ENCODE assay signal across 12 cellular contexts in the genomic region with DNA sequence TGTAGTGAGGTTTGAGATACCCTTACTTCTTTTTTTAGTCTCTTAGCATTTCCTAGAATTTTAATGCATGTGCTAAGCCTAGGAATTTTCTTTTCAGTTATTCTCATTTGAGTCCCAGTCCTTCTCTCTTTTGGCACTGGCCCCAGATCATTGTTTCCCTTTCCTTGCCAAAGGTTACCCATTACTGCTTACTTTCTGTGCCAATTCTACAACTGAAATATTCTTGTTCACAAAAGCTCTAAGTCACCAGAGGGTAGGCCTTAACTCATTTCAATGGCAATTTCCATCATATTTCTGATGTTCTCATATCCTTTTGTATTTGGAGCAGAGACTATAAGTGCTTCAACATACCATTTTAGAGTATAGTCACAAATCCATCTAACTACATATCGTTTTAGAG.
DNase-seq lines count a peak whose midpoint lies in the region; ATAC-seq and TF ChIP-seq lines count a peak whose summit lies in the region.
"Had no signal": no experiment of that assay in that cellular context is flagged by ENCODE, and none has a peak within 500 bp of the region (broad histone marks: within the 10 kb centered on the region; RNA-seq: fewer than 3 reads in every experiment).

No MANE protein-coding gene starts in this region.

- ATAC-seq in activated CD8-positive, alpha-beta memory T cell treated with anti-CD3 and anti-CD28 coated beads, Interleukin-2, amount 10 ng/mL, durations not matched to agents 7 days and 5 days, result no peak
- ATAC-seq in activated T-helper 17 cell treated with anti-CD3 and anti-CD28 coated beads, Interleukin-2, amount 50 U/mL, for 72 hours (replicated peaks), result no peak
- ATAC-seq in esophagus mucosa, result no peak
- ATAC-seq: upper lobe of right lung had no signal

- H3K36me3 ChIP-seq in prostate gland, result no peaks in the 10 kb centered on the region
- H3K36me3 ChIP-seq: Peyer's patch, sigmoid colon, upper lobe of right lung had no signal

- H3K9me3 ChIP-seq in prostate gland, result no peaks in the 10 kb centered on the region
- H3K9me3 ChIP-seq: Peyer's patch had no signal

- peak overlapping the region; percentile 59 for H3K27ac Mint-ChIP-seq in activated CD8-positive, alpha-beta memory T cell treated with anti-CD3 and anti-CD28 coated beads, Interleukin-2, amount 10 ng/mL, durations not matched to agents 7 days and 5 days
- H3K27ac Mint-ChIP-seq in activated T-helper 17 cell treated with anti-CD3 and anti-CD28 coated beads, Interleukin-2, amount 50 U/mL, for 72 hours, result peak overlapping the region; percentile 67
- no peak overlapping the region for H3K27ac Mint-ChIP-seq in endothelial cell (ENCODE audit: unreplicated experiment)

- no peaks in the 10 kb centered on the region for H3K27me3 Mint-ChIP-seq in activated CD8-positive, alpha-beta memory T cell treated with anti-CD3 and anti-CD28 coated beads, Interleukin-2, amount 10 ng/mL, durations not matched to agents 7 days and 5 days
- H3K27me3 Mint-ChIP-seq in activated T-helper 17 cell treated with anti-CD3 and anti-CD28 coated beads, Interleukin-2, amount 50 U/mL, for 72 hours, result no peaks in the 10 kb centered on the region
- H3K27me3 Mint-ChIP-seq in endothelial cell (ENCODE audit: unreplicated experiment), result no peaks in the 10 kb centered on the region

- H3K4me1 ChIP-seq in prostate gland (replicated peaks), result no peaks in the 10 kb centered on the region
- H3K4me1 ChIP-seq: Peyer's patch, sigmoid colon, upper lobe of right lung had no signal

- H3K27ac ChIP-seq in prostate gland, result no peak overlapping the region
- H3K27ac ChIP-seq: Peyer's patch, upper lobe of right lung had no signal

- H3K4me3 ChIP-seq in prostate gland, result no peak overlapping the region
- H3K4me3 ChIP-seq: Peyer's patch, sigmoid colon, upper lobe of right lung had no signal

- TF ChIP-seq POLR2A in prostate gland (IDR thresholded peaks at IDR 0.05), result no peak

- no peak for DNase-seq in activated CD8-positive, alpha-beta memory T cell treated with anti-CD3 and anti-CD28 coated beads, Interleukin-2, amount 10 ng/mL, durations not matched to agents 7 days and 5 days
- no peak for DNase-seq in activated CD8-positive, alpha-beta memory T cell treated with anti-CD3 and anti-CD28 coated beads, Interleukin-2, amount 50 U/mL, for 4 hours
- peak; percentile 2 for DNase-seq in globus pallidus (ENCODE audit: low spot score)
- DNase-seq in stromal cell of bone marrow (ENCODE audit: low read depth), result peak; percentile 29
- DNase-seq in prostate gland (ENCODE audit: low spot score), result no peak
- no peak for DNase-seq in endothelial cell (ENCODE audit: low spot score)
- DNase-seq: DMS79 treated with DMSO at 0.1 percent for 48 hours, Peyer's patch, sigmoid colon, upper lobe of right lung had no signal

- no peak for TF ChIP-seq CTCF in prostate gland (IDR thresholded peaks at IDR 0.05)
- TF ChIP-seq CTCF in endothelial cell (IDR thresholded peaks at IDR 0.05; ENCODE audit: unreplicated experiment), result no peak

- CTCF ChIA-PET in activated CD8-positive, alpha-beta memory T cell treated with anti-CD3 and anti-CD28 coated beads, Interleukin-2, amount 10 ng/mL, durations not matched to agents 7 days and 5 days (lab: Charles Lee), result interaction anchor here (1.1 kb wide), 1 partner anchor 197 kb away, joined by 3 read pairs; no protein-coding TSS in a partner anchor

- H3K4me1 Mint-ChIP-seq in activated CD8-positive, alpha-beta memory T cell treated with anti-CD3 and anti-CD28 coated beads, Interleukin-2, amount 10 ng/mL, durations not matched to agents 7 days and 5 days, result peaks cover 12% of the 10 kb centered on the region
- peaks cover 8% of the 10 kb centered on the region for H3K4me1 Mint-ChIP-seq in activated T-helper 17 cell treated with anti-CD3 and anti-CD28 coated beads, Interleukin-2, amount 50 U/mL, for 72 hours
- H3K4me1 Mint-ChIP-seq in endothelial cell (ENCODE audit: unreplicated experiment), result no peaks in the 10 kb centered on the region

- intact Hi-C loops in prostate gland (cut with DNase I), result no loop called here

- H3K4me3 Mint-ChIP-seq in activated CD8-positive, alpha-beta memory T cell treated with anti-CD3 and anti-CD28 coated beads, Interleukin-2, amount 10 ng/mL, durations not matched to agents 7 days and 5 days, result peak overlapping the region; percentile 34
- peak overlapping the region; percentile 48 for H3K4me3 Mint-ChIP-seq in activated T-helper 17 cell treated with anti-CD3 and anti-CD28 coated beads, Interleukin-2, amount 50 U/mL, for 72 hours
- H3K4me3 Mint-ChIP-seq in endothelial cell (ENCODE audit: unreplicated experiment), result no peak overlapping the region

- no peaks in the 10 kb centered on the region for H3K27me3 ChIP-seq in prostate gland (replicated peaks; ENCODE audit: insufficient read depth)
- H3K27me3 ChIP-seq: Peyer's patch, sigmoid colon, upper lobe of right lung had no signal

- WGBS in prostate gland, result 78% methylated on average over 1 of the region's 1 CpG

- H3K36me3 Mint-ChIP-seq in activated CD8-positive, alpha-beta memory T cell treated with anti-CD3 and anti-CD28 coated beads, Interleukin-2, amount 10 ng/mL, durations not matched to agents 7 days and 5 days, result peaks cover 34% of the 10 kb centered on the region
- H3K36me3 Mint-ChIP-seq in activated T-helper 17 cell treated with anti-CD3 and anti-CD28 coated beads, Interleukin-2, amount 50 U/mL, for 72 hours (ENCODE audit: low read depth), result no peaks in the 10 kb centered on the region
- no peaks in the 10 kb centered on the region for H3K36me3 Mint-ChIP-seq in endothelial cell (ENCODE audit: low read depth, unreplicated experiment)

- peaks cover 15% of the 10 kb centered on the region for H3K9me3 Mint-ChIP-seq in activated CD8-positive, alpha-beta memory T cell treated with anti-CD3 and anti-CD28 coated beads, Interleukin-2, amount 10 ng/mL, durations not matched to agents 7 days and 5 days (ENCODE audit: low read depth)
- H3K9me3 Mint-ChIP-seq in activated T-helper 17 cell treated with anti-CD3 and anti-CD28 coated beads, Interleukin-2, amount 50 U/mL, for 72 hours, result peaks cover 4% of the 10 kb centered on the region
- H3K9me3 Mint-ChIP-seq in endothelial cell (ENCODE audit: unreplicated experiment), result no peaks in the 10 kb centered on the region

Comparison
In these comparisons a context has a peak if more than half of its experiments do, and no peak if none do; other contexts are left out.
1. DNase-seq: peak in globus pallidus (single experiment) and stromal cell of bone marrow (single experiment); none in activated CD8-positive, alpha-beta memory T cell treated with anti-CD3 and anti-CD28 coated beads, Interleukin-2, amount 10 ng/mL, durations not matched to agents 7 days and 5 days (single experiment), activated CD8-positive, alpha-beta memory T cell treated with anti-CD3 and anti-CD28 coated beads, Interleukin-2, amount 50 U/mL, for 4 hours (single experiment), prostate gland (single experiment) and endothelial cell (single experiment).